In genomic region chr3:155495387-155495786, GRCh38 we compare ENCODE assay signal across 14 cellular contexts.
DNase-seq lines count a peak whose midpoint lies in the region; ATAC-seq and TF ChIP-seq lines count a peak whose summit lies in the region.
"Had no signal": no experiment of that assay in that cellular context is flagged by ENCODE, and none has a peak within 500 bp of the region (broad histone marks: within the 10 kb centered on the region; RNA-seq: fewer than 3 reads in every experiment).

No MANE protein-coding gene starts in this region.

- no peak overlapping the region for H2BK15ac ChIP-seq in neuronal stem cell (ENCODE audit: low read length)

- H4K8ac ChIP-seq in neuronal stem cell (ENCODE audit: low read depth, low read length) = no peak overlapping the region

- H4K91ac ChIP-seq in neuronal stem cell (ENCODE audit: low read depth, low read length, poor library complexity) = no peak overlapping the region

- H2AFZ ChIP-seq in neuronal stem cell (ENCODE audit: low read length) = no peak overlapping the region
- H2AFZ ChIP-seq: GM23338 had no signal

- no peaks in the 10 kb centered on the region for H3K79me1 ChIP-seq in neuronal stem cell (ENCODE audit: low read depth, low read length)

- WGBS in neuronal stem cell (ENCODE audit: extremely low coverage in 2 of 2, insufficient read length in 2 of 2, insufficient replicate concordance in 1 of 2), 2 donors = no CpG with 5 or more reads among the region's 4 CpGs

- no peak overlapping the region for H3K23ac ChIP-seq in neuronal stem cell (ENCODE audit: low read depth, low read length, poor library complexity)

- H3K4ac ChIP-seq in neuronal stem cell (ENCODE audit: low read length) = no peak overlapping the region

- no peak overlapping the region for H3K4me2 ChIP-seq in neuronal stem cell (ENCODE audit: insufficient read depth, low read length, poor library complexity, severe bottlenecking)
- H3K4me2 ChIP-seq: GM23338 had no signal

- H3K9me3 ChIP-seq in neuronal stem cell (replicated peaks in 1 of 2; ENCODE audit: control insufficient read depth in 2 of 2, insufficient read depth in 1 of 2, low read depth in 1 of 2, low read length in 2 of 2) = peaks cover 0 to 3% of the 10 kb centered on the region in 2 donors
- H3K9me3 ChIP-seq: psoas muscle had no signal

- no peak overlapping the region for H3K14ac ChIP-seq in neuronal stem cell (ENCODE audit: low read length)

- H2BK12ac ChIP-seq in neuronal stem cell (ENCODE audit: low read length) = no peak overlapping the region

- H3K27ac ChIP-seq in neuronal stem cell (replicated peaks; ENCODE audit: low read length) (no peak overlapping the region), foreskin keratinocyte (no peak overlapping the region)
- H3K27ac ChIP-seq: psoas muscle had no signal

- H3K4me1 ChIP-seq in neuronal stem cell (ENCODE audit: control insufficient read depth in 2 of 2, insufficient read depth in 1 of 2, low read depth in 1 of 2, low read length in 2 of 2) = peaks cover 0 to under 1% of the 10 kb centered on the region in 2 donors
- peaks cover 4% of the 10 kb centered on the region for H3K4me1 ChIP-seq in foreskin keratinocyte
- H3K4me1 ChIP-seq: psoas muscle had no signal

- ATAC-seq in GM18873 (IDR thresholded peaks at IDR 0.05; ENCODE audit: low FRiP score, unreplicated experiment) (peak; percentile 91), GM21786 (IDR thresholded peaks at IDR 0.05; ENCODE audit: unreplicated experiment) (peak; percentile 88), HG03354 (IDR thresholded peaks at IDR 0.05; ENCODE audit: poor library complexity, severe bottlenecking, unreplicated experiment) (peak; percentile 91), foreskin keratinocyte (no peak)
- ATAC-seq: GM23338, left ventricle myocardium superior, psoas muscle had no signal

- peak; percentile 28 for DNase-seq in myocyte (ENCODE audit: low read depth)
- DNase-seq in neuronal stem cell (ENCODE audit: low spot score) = no peak
- no peak for DNase-seq in effector CD8-positive, alpha-beta T cell (lab: John Stamatoyannopoulos, UW)
- no peak for DNase-seq in foreskin keratinocyte
- no peak for DNase-seq in hypothalamus (lab: John Stamatoyannopoulos, UW)
- DNase-seq: aorta, left ventricle myocardium superior, NCI-H526, psoas muscle, T-helper 1 cell had no signal

- no peak overlapping the region for H3K18ac ChIP-seq in neuronal stem cell (ENCODE audit: low read length)

- no peak overlapping the region for H2AK5ac ChIP-seq in neuronal stem cell (ENCODE audit: low read depth, low read length)

- peaks cover 14 to 100% of the 10 kb centered on the region in 2 donors for H3K36me3 ChIP-seq in neuronal stem cell (replicated peaks in 1 of 2; ENCODE audit: control insufficient read depth in 2 of 2, insufficient read depth in 2 of 2, low read length in 2 of 2)

- H3K9ac ChIP-seq in neuronal stem cell (ENCODE audit: low read depth, low read length, poor library complexity) = no peak overlapping the region

- H2BK5ac ChIP-seq in neuronal stem cell (ENCODE audit: low read length) = no peak overlapping the region

- no peak for TF ChIP-seq CTCF in foreskin keratinocyte (conservative IDR thresholded peaks at IDR 0.05)

- no peaks in the 10 kb centered on the region for H3K27me3 ChIP-seq in neuronal stem cell (ENCODE audit: control insufficient read depth in 3 of 3, insufficient read depth in 3 of 3, low read depth in 1 of 3, low read length in 3 of 3)
- H3K27me3 ChIP-seq in foreskin keratinocyte = no peaks in the 10 kb centered on the region

- H3K4me3 ChIP-seq in neuronal stem cell (ENCODE audit: low read length in 2 of 2) = no peak overlapping the region
- H3K4me3 ChIP-seq: GM23338, psoas muscle had no signal

- H2BK120ac ChIP-seq in neuronal stem cell (ENCODE audit: low read depth, low read length) = no peak overlapping the region
